Comparison of ENCODE assay signal across 1 cellular context in the genomic region with DNA sequence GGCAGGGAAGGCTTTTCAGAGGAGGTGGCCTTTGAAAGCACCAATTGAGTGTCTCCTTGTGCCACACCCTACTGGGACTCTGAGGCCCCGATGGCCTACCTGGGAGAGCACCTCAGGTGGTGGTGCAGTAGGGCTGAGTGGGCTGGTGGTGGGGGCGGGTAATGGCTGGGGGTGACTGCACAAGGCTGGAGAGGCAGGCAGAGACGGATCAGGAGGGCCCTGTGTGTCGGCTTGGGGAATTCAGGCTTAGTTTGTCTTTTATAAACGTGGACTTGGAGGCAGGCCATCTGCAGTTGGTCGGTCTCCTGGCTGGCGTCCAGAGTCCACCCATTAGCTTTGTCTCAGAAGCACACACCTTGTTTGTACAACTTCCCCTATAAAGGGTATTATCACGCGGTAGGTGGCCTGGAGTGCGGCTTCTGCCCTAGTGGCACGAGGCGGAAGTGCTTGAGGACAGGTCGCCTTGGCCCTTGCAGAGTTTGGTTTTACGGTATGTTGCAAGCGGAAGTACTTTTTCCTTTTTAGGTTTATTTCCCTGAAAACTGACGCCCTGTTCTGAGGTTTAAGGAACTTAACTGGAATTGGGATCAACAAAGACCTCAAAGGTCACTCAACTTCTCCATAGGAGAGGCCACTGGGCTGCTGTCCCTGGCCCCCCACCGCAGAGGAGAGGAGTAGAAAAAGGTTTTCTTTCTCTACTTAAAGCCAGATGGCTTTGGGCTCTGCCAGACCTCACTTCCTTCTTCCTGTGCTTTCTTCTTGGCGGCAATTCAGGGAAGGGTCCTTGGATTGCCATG.
A peak's percentile ranks its signal among the peaks of the same experiment; 100 is the strongest.
TF ChIP-seq lines count a peak whose summit lies in the region.

No MANE protein-coding gene starts in this region.

TF ChIP-seq in K562, 482 proteins besides CTCF, POLR2A, EP300 and RAD21 (continued from another document and continues in another):
- TF ChIP-seq SMAD4 (CRISPR knock-in tag; conservative IDR thresholded peaks at IDR 0.05) (peak; percentile 80), ESRRB (CRISPR knock-in tag; IDR thresholded peaks at IDR 0.05; ENCODE audit: borderline replicate concordance) (no peak), ZNF76 (CRISPR knock-in tag; IDR thresholded peaks at IDR 0.05; ENCODE audit: borderline replicate concordance) (peak; percentile 47; the same call in 1 of the 2 replicates), STAT5B (CRISPR knock-in tag; IDR thresholded peaks at IDR 0.05) (no peak), PYGO2 (tag; IDR thresholded peaks at IDR 0.05) (no peak), RBM15 (IDR thresholded peaks at IDR 0.05; ENCODE audit: insufficient read depth, low read length) (no peak), KHSRP (IDR thresholded peaks at IDR 0.05) (no peak), CBX3 (IDR thresholded peaks at IDR 0.05; ENCODE audit: borderline replicate concordance in 1 of 2, low read length in 2 of 2) (peak in 1 of 2 experiments; percentile 18; a peak in 1 of 3 replicates), KDM1A (IDR thresholded peaks at IDR 0.05) (no peak), DIDO1 (tag; IDR thresholded peaks at IDR 0.05; ENCODE audit: low read depth) (no peak), NCOA1 (IDR thresholded peaks at IDR 0.05; ENCODE audit: low read depth) (no peak), GABPB2 (CRISPR knock-in tag; conservative IDR thresholded peaks at IDR 0.05) (no peak), ATF7 (IDR thresholded peaks at IDR 0.05) (0 out of 2 replicates have a peak, but pooled peaks have one; percentile 44), XRCC4 (IDR thresholded peaks at IDR 0.05; ENCODE audit: extremely low read depth, insufficient read depth, insufficient read length) (no peak), PML (IDR thresholded peaks at IDR 0.05; ENCODE audit: low read length) (no peak), HMG20A (CRISPR knock-in tag; conservative IDR thresholded peaks at IDR 0.05) (no peak), L3MBTL2 (IDR thresholded peaks at IDR 0.05) (peak; percentile 95), ZSCAN29 (IDR thresholded peaks at IDR 0.05) (no peak), SNIP1 (IDR thresholded peaks at IDR 0.05; ENCODE audit: low read depth) (no peak), EGR1 (conservative IDR thresholded peaks at IDR 0.05) (peak; percentile 56), ASH1L (IDR thresholded peaks at IDR 0.05; ENCODE audit: borderline replicate concordance, low read depth, partially characterized antibody) (no peak), GATA2 (CRISPR knock-in tag; IDR thresholded peaks at IDR 0.05) (no peak), BRF1 (IDR thresholded peaks at IDR 0.05; ENCODE audit: borderline replicate concordance, extremely low read depth, insufficient read length) (no peak), ELF2 (CRISPR knock-in tag; IDR thresholded peaks at IDR 0.05) (no peak), FOSL1 (tag; conservative IDR thresholded peaks at IDR 0.05) (no peak), EWSR1 (IDR thresholded peaks at IDR 0.05; ENCODE audit: borderline replicate concordance, low read depth, partially characterized antibody) (no peak), SMAD2 (IDR thresholded peaks at IDR 0.05; ENCODE audit: low read depth, low read length) (no peak), NCOA6 (IDR thresholded peaks at IDR 0.05) (no peak), NBN (IDR thresholded peaks at IDR 0.05; ENCODE audit: low read depth) (0 out of 2 replicates have a peak, but pooled peaks have one; percentile 59), SIX5 (IDR thresholded peaks at IDR 0.05; ENCODE audit: borderline replicate concordance in 1 of 2, insufficient read depth in 1 of 2, low read depth in 1 of 2, low read length in 2 of 2) (no peak), PHF8 (IDR thresholded peaks at IDR 0.05; ENCODE audit: borderline replicate concordance, low read length) (no peak; the same call in 1 of the 2 replicates), ESRRA (IDR thresholded peaks at IDR 0.05; ENCODE audit: borderline replicate concordance, low read depth) (no peak), NCOR1 (IDR thresholded peaks at IDR 0.05) (no peak), COPS2 (conservative IDR thresholded peaks at IDR 0.05) (no peak), CBX5 (IDR thresholded peaks at IDR 0.05; ENCODE audit: borderline replicate concordance, low read depth) (no peak), ZNF507 (tag; conservative IDR thresholded peaks at IDR 0.05) (no peak), ZNF780A (CRISPR knock-in tag; IDR thresholded peaks at IDR 0.05) (no peak), ZNF431 (CRISPR knock-in tag; IDR thresholded peaks at IDR 0.05) (no peak), FOXK2 (conservative IDR thresholded peaks at IDR 0.05 in 1 of 2, IDR thresholded peaks at IDR 0.05 in 1 of 2; ENCODE audit: low read depth in 2 of 2) (no peak), CCNT2 (IDR thresholded peaks at IDR 0.05; ENCODE audit: borderline replicate concordance, extremely low read depth, insufficient read length, low read depth, low read length) (no peak), WHSC1 (IDR thresholded peaks at IDR 0.05; ENCODE audit: low read length) (no peak)
- TF ChIP-seq, protein P1, sequence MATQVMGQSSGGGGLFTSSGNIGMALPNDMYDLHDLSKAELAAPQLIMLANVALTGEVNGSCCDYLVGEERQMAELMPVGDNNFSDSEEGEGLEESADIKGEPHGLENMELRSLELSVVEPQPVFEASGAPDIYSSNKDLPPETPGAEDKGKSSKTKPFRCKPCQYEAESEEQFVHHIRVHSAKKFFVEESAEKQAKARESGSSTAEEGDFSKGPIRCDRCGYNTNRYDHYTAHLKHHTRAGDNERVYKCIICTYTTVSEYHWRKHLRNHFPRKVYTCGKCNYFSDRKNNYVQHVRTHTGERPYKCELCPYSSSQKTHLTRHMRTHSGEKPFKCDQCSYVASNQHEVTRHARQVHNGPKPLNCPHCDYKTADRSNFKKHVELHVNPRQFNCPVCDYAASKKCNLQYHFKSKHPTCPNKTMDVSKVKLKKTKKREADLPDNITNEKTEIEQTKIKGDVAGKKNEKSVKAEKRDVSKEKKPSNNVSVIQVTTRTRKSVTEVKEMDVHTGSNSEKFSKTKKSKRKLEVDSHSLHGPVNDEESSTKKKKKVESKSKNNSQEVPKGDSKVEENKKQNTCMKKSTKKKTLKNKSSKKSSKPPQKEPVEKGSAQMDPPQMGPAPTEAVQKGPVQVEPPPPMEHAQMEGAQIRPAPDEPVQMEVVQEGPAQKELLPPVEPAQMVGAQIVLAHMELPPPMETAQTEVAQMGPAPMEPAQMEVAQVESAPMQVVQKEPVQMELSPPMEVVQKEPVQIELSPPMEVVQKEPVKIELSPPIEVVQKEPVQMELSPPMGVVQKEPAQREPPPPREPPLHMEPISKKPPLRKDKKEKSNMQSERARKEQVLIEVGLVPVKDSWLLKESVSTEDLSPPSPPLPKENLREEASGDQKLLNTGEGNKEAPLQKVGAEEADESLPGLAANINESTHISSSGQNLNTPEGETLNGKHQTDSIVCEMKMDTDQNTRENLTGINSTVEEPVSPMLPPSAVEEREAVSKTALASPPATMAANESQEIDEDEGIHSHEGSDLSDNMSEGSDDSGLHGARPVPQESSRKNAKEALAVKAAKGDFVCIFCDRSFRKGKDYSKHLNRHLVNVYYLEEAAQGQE (CRISPR knock-in tag; IDR thresholded peaks at IDR 0.05; ENCODE audit: low read depth), result 0 out of 2 replicates have a peak, but pooled peaks have one; percentile 42
- TF ChIP-seq, protein P2, sequence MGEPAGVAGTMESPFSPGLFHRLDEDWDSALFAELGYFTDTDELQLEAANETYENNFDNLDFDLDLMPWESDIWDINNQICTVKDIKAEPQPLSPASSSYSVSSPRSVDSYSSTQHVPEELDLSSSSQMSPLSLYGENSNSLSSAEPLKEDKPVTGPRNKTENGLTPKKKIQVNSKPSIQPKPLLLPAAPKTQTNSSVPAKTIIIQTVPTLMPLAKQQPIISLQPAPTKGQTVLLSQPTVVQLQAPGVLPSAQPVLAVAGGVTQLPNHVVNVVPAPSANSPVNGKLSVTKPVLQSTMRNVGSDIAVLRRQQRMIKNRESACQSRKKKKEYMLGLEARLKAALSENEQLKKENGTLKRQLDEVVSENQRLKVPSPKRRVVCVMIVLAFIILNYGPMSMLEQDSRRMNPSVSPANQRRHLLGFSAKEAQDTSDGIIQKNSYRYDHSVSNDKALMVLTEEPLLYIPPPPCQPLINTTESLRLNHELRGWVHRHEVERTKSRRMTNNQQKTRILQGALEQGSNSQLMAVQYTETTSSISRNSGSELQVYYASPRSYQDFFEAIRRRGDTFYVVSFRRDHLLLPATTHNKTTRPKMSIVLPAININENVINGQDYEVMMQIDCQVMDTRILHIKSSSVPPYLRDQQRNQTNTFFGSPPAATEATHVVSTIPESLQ (CRISPR knock-in tag; IDR thresholded peaks at IDR 0.05), result no peak
- TF ChIP-seq, protein P3, sequence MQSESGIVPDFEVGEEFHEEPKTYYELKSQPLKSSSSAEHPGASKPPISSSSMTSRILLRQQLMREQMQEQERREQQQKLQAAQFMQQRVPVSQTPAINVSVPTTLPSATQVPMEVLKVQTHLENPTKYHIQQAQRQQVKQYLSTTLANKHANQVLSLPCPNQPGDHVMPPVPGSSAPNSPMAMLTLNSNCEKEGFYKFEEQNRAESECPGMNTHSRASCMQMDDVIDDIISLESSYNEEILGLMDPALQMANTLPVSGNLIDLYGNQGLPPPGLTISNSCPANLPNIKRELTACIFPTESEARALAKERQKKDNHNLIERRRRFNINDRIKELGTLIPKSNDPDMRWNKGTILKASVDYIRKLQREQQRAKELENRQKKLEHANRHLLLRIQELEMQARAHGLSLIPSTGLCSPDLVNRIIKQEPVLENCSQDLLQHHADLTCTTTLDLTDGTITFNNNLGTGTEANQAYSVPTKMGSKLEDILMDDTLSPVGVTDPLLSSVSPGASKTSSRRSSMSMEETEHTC (IDR thresholded peaks at IDR 0.05), result peak; percentile 71
- TF ChIP-seq, protein P4, sequence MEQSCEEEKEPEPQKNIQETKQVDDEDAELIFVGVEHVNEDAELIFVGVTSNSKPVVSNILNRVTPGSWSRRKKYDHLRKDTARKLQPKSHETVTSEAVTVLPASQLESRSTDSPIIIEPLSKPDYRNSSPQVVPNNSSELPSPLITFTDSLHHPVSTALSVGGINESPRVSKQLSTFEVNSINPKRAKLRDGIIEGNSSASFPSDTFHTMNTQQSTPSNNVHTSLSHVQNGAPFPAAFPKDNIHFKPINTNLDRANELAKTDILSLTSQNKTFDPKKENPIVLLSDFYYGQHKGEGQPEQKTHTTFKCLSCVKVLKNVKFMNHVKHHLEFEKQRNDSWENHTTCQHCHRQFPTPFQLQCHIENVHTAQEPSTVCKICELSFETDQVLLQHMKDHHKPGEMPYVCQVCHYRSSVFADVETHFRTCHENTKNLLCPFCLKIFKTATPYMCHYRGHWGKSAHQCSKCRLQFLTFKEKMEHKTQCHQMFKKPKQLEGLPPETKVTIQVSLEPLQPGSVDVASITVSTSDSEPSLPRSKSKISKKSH (CRISPR knock-in tag; IDR thresholded peaks at IDR 0.05), result no peak
- TF ChIP-seq, protein P5, sequence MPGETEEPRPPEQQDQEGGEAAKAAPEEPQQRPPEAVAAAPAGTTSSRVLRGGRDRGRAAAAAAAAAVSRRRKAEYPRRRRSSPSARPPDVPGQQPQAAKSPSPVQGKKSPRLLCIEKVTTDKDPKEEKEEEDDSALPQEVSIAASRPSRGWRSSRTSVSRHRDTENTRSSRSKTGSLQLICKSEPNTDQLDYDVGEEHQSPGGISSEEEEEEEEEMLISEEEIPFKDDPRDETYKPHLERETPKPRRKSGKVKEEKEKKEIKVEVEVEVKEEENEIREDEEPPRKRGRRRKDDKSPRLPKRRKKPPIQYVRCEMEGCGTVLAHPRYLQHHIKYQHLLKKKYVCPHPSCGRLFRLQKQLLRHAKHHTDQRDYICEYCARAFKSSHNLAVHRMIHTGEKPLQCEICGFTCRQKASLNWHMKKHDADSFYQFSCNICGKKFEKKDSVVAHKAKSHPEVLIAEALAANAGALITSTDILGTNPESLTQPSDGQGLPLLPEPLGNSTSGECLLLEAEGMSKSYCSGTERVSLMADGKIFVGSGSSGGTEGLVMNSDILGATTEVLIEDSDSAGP (CRISPR knock-in tag; IDR thresholded peaks at IDR 0.05), result no peak
- TF ChIP-seq, protein P6, sequence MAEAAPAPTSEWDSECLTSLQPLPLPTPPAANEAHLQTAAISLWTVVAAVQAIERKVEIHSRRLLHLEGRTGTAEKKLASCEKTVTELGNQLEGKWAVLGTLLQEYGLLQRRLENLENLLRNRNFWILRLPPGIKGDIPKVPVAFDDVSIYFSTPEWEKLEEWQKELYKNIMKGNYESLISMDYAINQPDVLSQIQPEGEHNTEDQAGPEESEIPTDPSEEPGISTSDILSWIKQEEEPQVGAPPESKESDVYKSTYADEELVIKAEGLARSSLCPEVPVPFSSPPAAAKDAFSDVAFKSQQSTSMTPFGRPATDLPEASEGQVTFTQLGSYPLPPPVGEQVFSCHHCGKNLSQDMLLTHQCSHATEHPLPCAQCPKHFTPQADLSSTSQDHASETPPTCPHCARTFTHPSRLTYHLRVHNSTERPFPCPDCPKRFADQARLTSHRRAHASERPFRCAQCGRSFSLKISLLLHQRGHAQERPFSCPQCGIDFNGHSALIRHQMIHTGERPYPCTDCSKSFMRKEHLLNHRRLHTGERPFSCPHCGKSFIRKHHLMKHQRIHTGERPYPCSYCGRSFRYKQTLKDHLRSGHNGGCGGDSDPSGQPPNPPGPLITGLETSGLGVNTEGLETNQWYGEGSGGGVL (CRISPR knock-in tag; IDR thresholded peaks at IDR 0.05), result no peak
- TF ChIP-seq, protein P7, sequence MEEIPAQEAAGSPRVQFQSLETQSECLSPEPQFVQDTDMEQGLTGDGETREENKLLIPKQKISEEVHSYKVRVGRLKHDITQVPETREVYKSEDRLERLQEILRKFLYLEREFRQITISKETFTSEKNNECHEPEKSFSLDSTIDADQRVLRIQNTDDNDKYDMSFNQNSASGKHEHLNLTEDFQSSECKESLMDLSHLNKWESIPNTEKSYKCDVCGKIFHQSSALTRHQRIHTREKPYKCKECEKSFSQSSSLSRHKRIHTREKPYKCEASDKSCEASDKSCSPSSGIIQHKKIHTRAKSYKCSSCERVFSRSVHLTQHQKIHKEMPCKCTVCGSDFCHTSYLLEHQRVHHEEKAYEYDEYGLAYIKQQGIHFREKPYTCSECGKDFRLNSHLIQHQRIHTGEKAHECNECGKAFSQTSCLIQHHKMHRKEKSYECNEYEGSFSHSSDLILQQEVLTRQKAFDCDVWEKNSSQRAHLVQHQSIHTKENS (CRISPR knock-in tag; IDR thresholded peaks at IDR 0.05), result no peak
- TF ChIP-seq, protein P8, sequence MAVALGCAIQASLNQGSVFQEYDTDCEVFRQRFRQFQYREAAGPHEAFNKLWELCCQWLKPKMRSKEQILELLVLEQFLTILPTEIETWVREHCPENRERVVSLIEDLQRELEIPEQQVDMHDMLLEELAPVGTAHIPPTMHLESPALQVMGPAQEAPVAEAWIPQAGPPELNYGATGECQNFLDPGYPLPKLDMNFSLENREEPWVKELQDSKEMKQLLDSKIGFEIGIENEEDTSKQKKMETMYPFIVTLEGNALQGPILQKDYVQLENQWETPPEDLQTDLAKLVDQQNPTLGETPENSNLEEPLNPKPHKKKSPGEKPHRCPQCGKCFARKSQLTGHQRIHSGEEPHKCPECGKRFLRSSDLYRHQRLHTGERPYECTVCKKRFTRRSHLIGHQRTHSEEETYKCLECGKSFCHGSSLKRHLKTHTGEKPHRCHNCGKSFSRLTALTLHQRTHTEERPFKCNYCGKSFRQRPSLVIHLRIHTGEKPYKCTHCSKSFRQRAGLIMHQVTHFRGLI (CRISPR knock-in tag; IDR thresholded peaks at IDR 0.05), result no peak
